15 cellular contexts compared by ENCODE assay signal in the genomic region with DNA sequence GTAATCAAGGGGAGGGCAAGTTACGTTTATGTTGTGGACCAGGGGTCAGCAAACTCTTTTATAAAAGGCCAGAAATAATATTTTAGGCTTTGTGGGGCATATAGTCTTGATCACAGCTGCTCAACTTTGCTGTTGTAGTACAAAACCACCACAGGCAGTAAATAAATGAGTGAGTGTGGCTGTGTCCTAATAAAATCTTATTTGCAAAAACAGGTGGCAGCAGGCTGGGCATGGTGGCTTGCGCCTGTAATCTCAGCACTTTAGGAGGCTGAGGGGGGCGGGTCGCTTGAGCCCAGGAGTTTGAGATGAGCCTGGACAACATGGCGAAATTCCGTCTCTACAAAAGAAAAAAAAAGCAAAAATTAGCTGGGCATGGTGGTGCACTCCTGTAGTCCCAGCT.
"Had no signal": no experiment of that assay in that cellular context is flagged by ENCODE, and none has a peak within 500 bp of the region (broad histone marks: within the 10 kb centered on the region; RNA-seq: fewer than 3 reads in every experiment).

No MANE protein-coding gene starts in this region.

- H3K9me3 ChIP-seq: thyroid gland, vagina had no signal

- H2AFZ ChIP-seq: hepatocyte had no signal

- H3K27ac ChIP-seq: coronary artery, epithelial cell of prostate, hepatocyte, thyroid gland, vagina had no signal

- H3K36me3 ChIP-seq: thyroid gland, vagina had no signal

- H3K27me3 ChIP-seq: hepatocyte, thyroid gland, vagina had no signal

- DNase-seq: activated B cell treated with CpG ODN at 0.5 μM for 24 hours; activated CD4-positive, alpha-beta T cell treated with anti-CD3 and anti-CD28 coated beads, Interleukin-2, amount 10 ng/mL, durations not matched to agents 24 days and 14 days; activated naive CD4-positive, alpha-beta T cell treated with anti-CD3 and anti-CD28 coated beads, Interleukin-2, amount 10 ng/mL, durations not matched to agents 7 days and 5 days; activated T-cell treated with anti-CD3 and anti-CD28 coated beads for 4 hours; caudate nucleus; effector CD8-positive, alpha-beta T cell; left ventricle myocardium superior; naive B cell; retina; small intestine; thyroid gland had no signal

- H3K79me2 ChIP-seq: hepatocyte had no signal

- H3K4me3 ChIP-seq: coronary artery, hepatocyte, thyroid gland, vagina had no signal

- H3K4me2 ChIP-seq: hepatocyte had no signal
